2 cellular contexts compared by ENCODE assay signal in the genomic region with DNA sequence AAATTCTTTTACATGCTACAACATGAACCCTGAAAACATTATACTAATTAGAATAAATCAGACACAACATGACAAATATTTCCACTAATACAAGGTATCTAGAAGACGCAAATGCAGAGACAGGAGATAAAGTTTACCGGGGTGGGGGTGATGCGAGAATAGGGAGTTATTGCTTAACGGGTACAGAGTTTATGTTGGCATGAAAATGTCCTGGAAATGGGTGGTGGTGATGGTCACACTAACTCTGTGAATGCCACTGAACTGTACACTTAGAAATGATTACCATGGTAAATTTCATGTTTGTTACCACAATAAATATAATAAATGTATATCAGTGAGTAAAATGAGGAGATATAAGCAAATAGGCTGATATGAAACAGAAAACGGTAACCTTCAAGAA.
TF ChIP-seq lines count a peak whose summit lies in the region.

No MANE protein-coding gene starts in this region.

TF ChIP-seq in liver, 16 proteins besides CTCF, POLR2A, EP300 and RAD21 (continued from another document):
- TF ChIP-seq, protein P1, sequence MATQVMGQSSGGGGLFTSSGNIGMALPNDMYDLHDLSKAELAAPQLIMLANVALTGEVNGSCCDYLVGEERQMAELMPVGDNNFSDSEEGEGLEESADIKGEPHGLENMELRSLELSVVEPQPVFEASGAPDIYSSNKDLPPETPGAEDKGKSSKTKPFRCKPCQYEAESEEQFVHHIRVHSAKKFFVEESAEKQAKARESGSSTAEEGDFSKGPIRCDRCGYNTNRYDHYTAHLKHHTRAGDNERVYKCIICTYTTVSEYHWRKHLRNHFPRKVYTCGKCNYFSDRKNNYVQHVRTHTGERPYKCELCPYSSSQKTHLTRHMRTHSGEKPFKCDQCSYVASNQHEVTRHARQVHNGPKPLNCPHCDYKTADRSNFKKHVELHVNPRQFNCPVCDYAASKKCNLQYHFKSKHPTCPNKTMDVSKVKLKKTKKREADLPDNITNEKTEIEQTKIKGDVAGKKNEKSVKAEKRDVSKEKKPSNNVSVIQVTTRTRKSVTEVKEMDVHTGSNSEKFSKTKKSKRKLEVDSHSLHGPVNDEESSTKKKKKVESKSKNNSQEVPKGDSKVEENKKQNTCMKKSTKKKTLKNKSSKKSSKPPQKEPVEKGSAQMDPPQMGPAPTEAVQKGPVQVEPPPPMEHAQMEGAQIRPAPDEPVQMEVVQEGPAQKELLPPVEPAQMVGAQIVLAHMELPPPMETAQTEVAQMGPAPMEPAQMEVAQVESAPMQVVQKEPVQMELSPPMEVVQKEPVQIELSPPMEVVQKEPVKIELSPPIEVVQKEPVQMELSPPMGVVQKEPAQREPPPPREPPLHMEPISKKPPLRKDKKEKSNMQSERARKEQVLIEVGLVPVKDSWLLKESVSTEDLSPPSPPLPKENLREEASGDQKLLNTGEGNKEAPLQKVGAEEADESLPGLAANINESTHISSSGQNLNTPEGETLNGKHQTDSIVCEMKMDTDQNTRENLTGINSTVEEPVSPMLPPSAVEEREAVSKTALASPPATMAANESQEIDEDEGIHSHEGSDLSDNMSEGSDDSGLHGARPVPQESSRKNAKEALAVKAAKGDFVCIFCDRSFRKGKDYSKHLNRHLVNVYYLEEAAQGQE (IDR thresholded peaks at IDR 0.05), result peak; percentile 24
- TF ChIP-seq FOXA2 (IDR thresholded peaks at IDR 0.05) (peak; percentile 5), JUND (IDR thresholded peaks at IDR 0.05) (peak in 1 of 2 donors; percentile 31), RXRA (IDR thresholded peaks at IDR 0.05) (peak; percentile 32 to 66), SP1 (IDR thresholded peaks at IDR 0.05) (peak; percentile 34)
- TF ChIP-seq, protein P2, sequence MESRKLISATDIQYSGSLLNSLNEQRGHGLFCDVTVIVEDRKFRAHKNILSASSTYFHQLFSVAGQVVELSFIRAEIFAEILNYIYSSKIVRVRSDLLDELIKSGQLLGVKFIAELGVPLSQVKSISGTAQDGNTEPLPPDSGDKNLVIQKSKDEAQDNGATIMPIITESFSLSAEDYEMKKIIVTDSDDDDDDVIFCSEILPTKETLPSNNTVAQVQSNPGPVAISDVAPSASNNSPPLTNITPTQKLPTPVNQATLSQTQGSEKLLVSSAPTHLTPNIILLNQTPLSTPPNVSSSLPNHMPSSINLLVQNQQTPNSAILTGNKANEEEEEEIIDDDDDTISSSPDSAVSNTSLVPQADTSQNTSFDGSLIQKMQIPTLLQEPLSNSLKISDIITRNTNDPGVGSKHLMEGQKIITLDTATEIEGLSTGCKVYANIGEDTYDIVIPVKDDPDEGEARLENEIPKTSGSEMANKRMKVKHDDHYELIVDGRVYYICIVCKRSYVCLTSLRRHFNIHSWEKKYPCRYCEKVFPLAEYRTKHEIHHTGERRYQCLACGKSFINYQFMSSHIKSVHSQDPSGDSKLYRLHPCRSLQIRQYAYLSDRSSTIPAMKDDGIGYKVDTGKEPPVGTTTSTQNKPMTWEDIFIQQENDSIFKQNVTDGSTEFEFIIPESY (IDR thresholded peaks at IDR 0.05), result peak; percentile 48
- TF ChIP-seq, protein P3, sequence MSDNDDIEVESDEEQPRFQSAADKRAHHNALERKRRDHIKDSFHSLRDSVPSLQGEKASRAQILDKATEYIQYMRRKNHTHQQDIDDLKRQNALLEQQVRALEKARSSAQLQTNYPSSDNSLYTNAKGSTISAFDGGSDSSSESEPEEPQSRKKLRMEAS (IDR thresholded peaks at IDR 0.05), result peak; percentile 49

TF ChIP-seq in HepG2, 621 proteins besides CTCF, POLR2A, EP300 and RAD21 (continued from another document):
- TF ChIP-seq, protein P4, sequence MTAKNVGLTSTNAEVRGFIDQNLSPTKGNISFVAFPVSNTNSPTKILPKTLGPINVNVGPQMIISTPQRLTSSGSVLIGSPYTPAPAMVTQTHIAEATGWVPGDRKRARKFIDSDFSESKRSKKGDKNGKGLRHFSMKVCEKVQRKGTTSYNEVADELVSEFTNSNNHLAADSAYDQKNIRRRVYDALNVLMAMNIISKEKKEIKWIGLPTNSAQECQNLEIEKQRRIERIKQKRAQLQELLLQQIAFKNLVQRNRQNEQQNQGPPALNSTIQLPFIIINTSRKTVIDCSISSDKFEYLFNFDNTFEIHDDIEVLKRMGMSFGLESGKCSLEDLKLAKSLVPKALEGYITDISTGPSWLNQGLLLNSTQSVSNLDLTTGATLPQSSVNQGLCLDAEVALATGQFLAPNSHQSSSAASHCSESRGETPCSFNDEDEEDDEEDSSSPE (CRISPR knock-in tag; IDR thresholded peaks at IDR 0.05), result no peak
- TF ChIP-seq SOX6 (IDR thresholded peaks at IDR 0.05) (no peak), SOX6 (CRISPR knock-in tag; IDR thresholded peaks at IDR 0.05) (no peak), HNRNPH1 (optimal IDR thresholded peaks at IDR 0.05; ENCODE audit: low read depth, low read length) (no peak), SKI (IDR thresholded peaks at IDR 0.05; ENCODE audit: partially characterized antibody) (no peak), ZNF34 (CRISPR knock-in tag; IDR thresholded peaks at IDR 0.05; ENCODE audit: borderline replicate concordance) (no peak)
- TF ChIP-seq, protein P5, sequence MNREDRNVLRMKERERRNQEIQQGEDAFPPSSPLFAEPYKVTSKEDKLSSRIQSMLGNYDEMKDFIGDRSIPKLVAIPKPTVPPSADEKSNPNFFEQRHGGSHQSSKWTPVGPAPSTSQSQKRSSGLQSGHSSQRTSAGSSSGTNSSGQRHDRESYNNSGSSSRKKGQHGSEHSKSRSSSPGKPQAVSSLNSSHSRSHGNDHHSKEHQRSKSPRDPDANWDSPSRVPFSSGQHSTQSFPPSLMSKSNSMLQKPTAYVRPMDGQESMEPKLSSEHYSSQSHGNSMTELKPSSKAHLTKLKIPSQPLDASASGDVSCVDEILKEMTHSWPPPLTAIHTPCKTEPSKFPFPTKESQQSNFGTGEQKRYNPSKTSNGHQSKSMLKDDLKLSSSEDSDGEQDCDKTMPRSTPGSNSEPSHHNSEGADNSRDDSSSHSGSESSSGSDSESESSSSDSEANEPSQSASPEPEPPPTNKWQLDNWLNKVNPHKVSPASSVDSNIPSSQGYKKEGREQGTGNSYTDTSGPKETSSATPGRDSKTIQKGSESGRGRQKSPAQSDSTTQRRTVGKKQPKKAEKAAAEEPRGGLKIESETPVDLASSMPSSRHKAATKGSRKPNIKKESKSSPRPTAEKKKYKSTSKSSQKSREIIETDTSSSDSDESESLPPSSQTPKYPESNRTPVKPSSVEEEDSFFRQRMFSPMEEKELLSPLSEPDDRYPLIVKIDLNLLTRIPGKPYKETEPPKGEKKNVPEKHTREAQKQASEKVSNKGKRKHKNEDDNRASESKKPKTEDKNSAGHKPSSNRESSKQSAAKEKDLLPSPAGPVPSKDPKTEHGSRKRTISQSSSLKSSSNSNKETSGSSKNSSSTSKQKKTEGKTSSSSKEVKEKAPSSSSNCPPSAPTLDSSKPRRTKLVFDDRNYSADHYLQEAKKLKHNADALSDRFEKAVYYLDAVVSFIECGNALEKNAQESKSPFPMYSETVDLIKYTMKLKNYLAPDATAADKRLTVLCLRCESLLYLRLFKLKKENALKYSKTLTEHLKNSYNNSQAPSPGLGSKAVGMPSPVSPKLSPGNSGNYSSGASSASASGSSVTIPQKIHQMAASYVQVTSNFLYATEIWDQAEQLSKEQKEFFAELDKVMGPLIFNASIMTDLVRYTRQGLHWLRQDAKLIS (CRISPR knock-in tag; IDR thresholded peaks at IDR 0.05), result no peak
